9 cellular contexts compared by ENCODE assay signal in genomic region chr21:44193108-44193507, GRCh38. TPM values are rescaled to one million over a fixed set of nuclear protein-coding genes. Genes with fewer than 3 reads are reported as not detected.
A peak's percentile ranks its signal among the peaks of the same experiment; 100 is the strongest.
DNase-seq lines count a peak whose midpoint lies in the region; ATAC-seq, FAIRE-seq and TF ChIP-seq lines count a peak whose summit lies in the region.
"Not testable (repeated sequence)": the region's sequence is repeated elsewhere in the genome, so short reads cannot be mapped to it uniquely, and the experiment has no call there.
"Had no signal": no experiment of that assay in that cellular context is flagged by ENCODE, and none has a peak within 500 bp of the region (broad histone marks: within the 10 kb centered on the region; RNA-seq: fewer than 3 reads in every experiment).

No MANE protein-coding gene starts in this region.

- H3K79me2 ChIP-seq in K562 (ENCODE audit: control insufficient read depth, insufficient read depth, low read length) = not testable (repeated sequence)

- intact Hi-C loops in Panc1 (cut with micrococcal nuclease; ENCODE audit: unreplicated experiment); K562 (cut with micrococcal nuclease); Right ventricle myocardium superior (cut with DNase I); left ventricle myocardium superior (cut with micrococcal nuclease); mucosa of descending colon (cut with DNase I, micrococcal nuclease); gastrocnemius medialis (cut with DNase I; ENCODE audit: low total_unique reads): not testable (repeated sequence)

- H3K4me3 ChIP-seq in A549; Panc1 (ENCODE audit: low read depth in 2 of 2, low read length in 2 of 2); K562; mucosa of descending colon; gastrocnemius medialis: not testable (repeated sequence)

- not testable (repeated sequence) for DNase-seq in A549 (ENCODE audit: low read depth in 1 of 2, low spot score in 1 of 2); Panc1 (ENCODE audit: low read depth, low spot score); K562 (ENCODE audit: extremely low read depth in 1 of 4, low spot score in 3 of 4); Right ventricle myocardium superior; left ventricle myocardium superior; mucosa of descending colon; gastrocnemius medialis

- BruUV-seq in Panc1 (replicated peaks; lab: Mats Ljungman, UMichigan); K562 (replicated peaks; lab: Mats Ljungman, UMichigan): not testable (repeated sequence)

- H4K20me1 ChIP-seq in K562 (replicated peaks; ENCODE audit: control insufficient read depth, insufficient read depth, low read length) = not testable (repeated sequence)

- WGBS in A549 (ENCODE audit: missing lambda C conversion rate) = 37% methylated on average over 2 of the region's 5 CpGs
- no CpG with 5 or more reads among the region's 5 CpGs for WGBS in K562 (ENCODE audit: insufficient coverage, low coverage, missing lambda C conversion rate)

- not testable (repeated sequence) for H3K9me3 ChIP-seq in A549; Panc1 (ENCODE audit: control insufficient read depth, insufficient read depth, low read depth, low read length); K562 (replicated peaks; ENCODE audit: control insufficient read depth, insufficient read depth, low read depth, low read length); mucosa of descending colon; gastrocnemius medialis

- TF ChIP-seq CTCF in A549 (IDR thresholded peaks at IDR 0.05); Panc1 (IDR thresholded peaks at IDR 0.05); K562 (IDR thresholded peaks at IDR 0.05 in 2 of 3, conservative IDR thresholded peaks at IDR 0.05 in 1 of 3; ENCODE audit: insufficient read depth in 2 of 3, low read depth in 1 of 3, low read length in 3 of 3); mucosa of descending colon (IDR thresholded peaks at IDR 0.05); gastrocnemius medialis (IDR thresholded peaks at IDR 0.05 in 4 of 5, conservative IDR thresholded peaks at IDR 0.05 in 1 of 5): not testable (repeated sequence)

- not testable (repeated sequence) for H2AFZ ChIP-seq in K562 (ENCODE audit: low read depth, low read length)

- ATAC-seq in A549 (peak; percentile 28 to 50; a peak in 2 of 6 replicates), Panc1 (peak; percentile 73; the same call in 1 of the 2 replicates), K562 (peak; percentile 57; the same call in 2 of the 3 replicates), Right ventricle myocardium superior (ENCODE audit: poor library complexity) (peak; percentile 74), left ventricle myocardium superior (peak; percentile 78), mucosa of descending colon (peak; percentile 72), gastrocnemius medialis (peak; percentile 31 to 48)

- H3K9me1 ChIP-seq in K562 (ENCODE audit: control insufficient read depth, insufficient read depth, low read length) = not testable (repeated sequence)

- H3K27ac ChIP-seq in A549; Panc1 (ENCODE audit: low read length); K562 (ENCODE audit: extremely low read depth, low read depth, low read length); gastrocnemius medialis: not testable (repeated sequence)

- CTCF ChIA-PET in A549 (lab: Yijun Ruan, JAX); Panc1 (lab: Charles Lee); K562 (lab: Yijun Ruan, JAX; ENCODE audit: low intra/inter-chr PET ratio): not testable (repeated sequence)

- in situ Hi-C loops in Panc1 (cut with HindIII; ENCODE audit: low pct_unique_long_range_greater_than_20kb, low sequenced_read_pairs); K562 (cut with MboI); gastrocnemius medialis (cut with MboI; ENCODE audit: low sequenced_read_pairs in 4 of 4): not testable (repeated sequence)

- TF ChIP-seq EP300 in A549 (IDR thresholded peaks at IDR 0.05); K562 (IDR thresholded peaks at IDR 0.05; ENCODE audit: low read length): not testable (repeated sequence)

- not testable (repeated sequence) for H3K36me3 ChIP-seq in Panc1 (ENCODE audit: control insufficient read depth, insufficient read depth, low read length); K562 (ENCODE audit: control insufficient read depth, insufficient read depth, low read length); mucosa of descending colon (ENCODE audit: low read depth); gastrocnemius medialis

- H3K9ac ChIP-seq in K562 (ENCODE audit: insufficient read depth in 1 of 2, low read depth in 2 of 2, low read length in 2 of 2) = not testable (repeated sequence)

- not testable (repeated sequence) for H3K4me1 ChIP-seq in A549; Panc1 (ENCODE audit: control insufficient read depth, insufficient read depth, low read length); K562 (replicated peaks in 1 of 2; ENCODE audit: control insufficient read depth in 2 of 2, insufficient read depth in 2 of 2, low read length in 2 of 2); mucosa of descending colon (ENCODE audit: low read depth); gastrocnemius medialis

- not testable (repeated sequence) for FAIRE-seq in A549 (lab: Jason Lieb, UNC); K562 (lab: Jason Lieb, UNC)

- not testable (repeated sequence) for H3K4me2 ChIP-seq in A549; K562 (ENCODE audit: insufficient read depth, low read length)

- not testable (repeated sequence) for H3K27me3 ChIP-seq in Panc1 (ENCODE audit: control insufficient read depth, insufficient read depth, low read length); K562 (ENCODE audit: control insufficient read depth in 2 of 2, insufficient read depth in 2 of 2, low read length in 2 of 2); gastrocnemius medialis

- POLR2A ChIA-PET in A549 (lab: Yijun Ruan, JAX); Panc1 (lab: Charles Lee); K562 (lab: Yijun Ruan, JAX): not testable (repeated sequence)

- TF ChIP-seq POLR2A in A549 (IDR thresholded peaks at IDR 0.05; ENCODE audit: low read length); K562 (conservative IDR thresholded peaks at IDR 0.05); gastrocnemius medialis (IDR thresholded peaks at IDR 0.05): not testable (repeated sequence)

- not testable (repeated sequence) for TF ChIP-seq RAD21 in A549 (conservative IDR thresholded peaks at IDR 0.05 in 1 of 2, IDR thresholded peaks at IDR 0.05 in 1 of 2); K562 (CRISPR knock-in tag; conservative IDR thresholded peaks at IDR 0.05 in 1 of 2, IDR thresholded peaks at IDR 0.05 in 1 of 2)

RNA-seq across cellular contexts. Expression of gene ICOSLG, which starts 47.6 kb away (rescaled TPM):
- 0.32 and 0.56 TPM in 2 replicates for polyA plus RNA-seq in A549 (2011; rRNA removed)
- 0.89 and 0.98 TPM in 2 replicates for polyA plus RNA-seq in A549 (2012; cell fraction: cytosol; rRNA removed)
- polyA plus RNA-seq in A549 (2012; cell fraction: nucleus; rRNA removed) = 1.7 and 2.3 TPM in 2 replicates
- polyA plus RNA-seq in A549 (2017; fragmentation: RNase III; extraction: RNeasy Plus Mini Kit Qiagen cat#74134 plus additional on column Dnase treatment) = 0.61 to 0.93 TPM (median 0.79 TPM) in 3 replicates
- 0.78 and 1.7 TPM in 2 replicates for polyA minus RNA-seq in A549 (2011; rRNA and poly(A)+ RNA removed)
- total RNA-seq in Panc1 (2021; ENCODE audit: unreplicated experiment) = 5.5 TPM
- polyA plus RNA-seq in Panc1 (2012; ENCODE audit: insufficient read length) = 5.3 TPM
- total RNA-seq in K562 (2011; cell fraction: chromatin; rRNA removed; ENCODE audit: low replicate concordance) = 3.5 and 9.0 TPM in 2 replicates
- 2.5 and 7.2 TPM in 2 replicates for total RNA-seq in K562 (2011; cell fraction: nucleolus; rRNA removed)
- 2.3 and 3.1 TPM in 2 replicates for total RNA-seq in K562 (2011; cell fraction: nucleoplasm; rRNA removed)
- 0.18 and 0.24 TPM in 2 replicates for total RNA-seq in K562 (2014; rRNA removed)
- 0.07 TPM in 1 of 2 replicates, not detected in the other for total RNA-seq in K562 (2014; rRNA removed; fragmentation: Illumina TruSeq; extraction: Trizol)
- total RNA-seq in K562 (2015; rRNA removed; fragmentation: Illumina TruSeq; extraction: Trizol) = 0.07 and 0.19 TPM in 2 replicates
- 0.34 and 0.62 TPM in 2 replicates for total RNA-seq in K562 (2021)
- 1.4 and 2.8 TPM in 2 replicates for polyA plus RNA-seq in K562 (2011; rRNA removed)
- polyA plus RNA-seq in K562 (2011; cell fraction: cytosol; rRNA removed) = 1.0 and 1.1 TPM in 2 replicates
- polyA plus RNA-seq in K562 (2011; cell fraction: nucleus; rRNA removed) = 3.8 and 5.3 TPM in 2 replicates
- 2.4 and 4.3 TPM in 2 replicates for polyA plus RNA-seq in K562 (2012)
- polyA plus RNA-seq in K562 (2014; fragmentation: Illumina TruSeq; extraction: Trizol) = 0.15 and 0.39 TPM in 2 replicates
- polyA plus RNA-seq in K562 (2014; fragmentation: Nextera tagmentation; extraction: Ambion mirVana) = under 1 TPM; 0.01 TPM
- 0.15 and 0.23 TPM in 2 replicates for polyA plus RNA-seq in K562 (2014; rRNA removed)
- polyA minus RNA-seq in K562 (2011; rRNA and poly(A)+ RNA removed) = 1.1 and 2.7 TPM in 2 replicates
- 1.6 and 2.2 TPM in 2 replicates for polyA minus RNA-seq in K562 (2011; cell fraction: cytosol; rRNA and poly(A)+ RNA removed)
- 1.1 and 2.2 TPM in 2 replicates for polyA minus RNA-seq in K562 (2011; cell fraction: nucleus; rRNA and poly(A)+ RNA removed)
- 4.3 TPM for total RNA-seq in Right ventricle myocardium superior
- total RNA-seq in left ventricle myocardium superior = 4.4 TPM
- 1 to 10 TPM; 3.0 to 8.5 (median 6.0) TPM for total RNA-seq in mucosa of descending colon
- 1 to 10 TPM in 1 of 4 donors, under 1 TPM in 2, not detected in 1; 0.17 to 1.6 (median 0.75) TPM for total RNA-seq in gastrocnemius medialis
- polyA plus RNA-seq: AG04450, GM23248 had no signal

RNA-seq across cellular contexts. Expression of gene GATD3, which starts 59.6 kb away (rescaled TPM):
- polyA plus RNA-seq in A549 (2011; rRNA removed) = 6.8 and 7.0 TPM in 2 replicates
- 5.3 and 9.8 TPM in 2 replicates for polyA plus RNA-seq in A549 (2012; cell fraction: cytosol; rRNA removed)
- polyA plus RNA-seq in A549 (2012; cell fraction: nucleus; rRNA removed) = 12.4 and 15.7 TPM in 2 replicates
- polyA plus RNA-seq in A549 (2017; fragmentation: RNase III; extraction: RNeasy Plus Mini Kit Qiagen cat#74134 plus additional on column Dnase treatment) = 6.1 to 7.9 TPM (median 7.3 TPM) in 3 replicates
- 7.3 and 12.1 TPM in 2 replicates for polyA minus RNA-seq in A549 (2011; rRNA and poly(A)+ RNA removed)
- 10.1 TPM for total RNA-seq in Panc1 (2021; ENCODE audit: unreplicated experiment)
- polyA plus RNA-seq in Panc1 (2012; ENCODE audit: insufficient read length) = 57.9 TPM
- 125 and 198 TPM in 2 replicates for total RNA-seq in K562 (2011; cell fraction: chromatin; rRNA removed; ENCODE audit: low replicate concordance)
- total RNA-seq in K562 (2011; cell fraction: nucleolus; rRNA removed) = 96.3 and 112 TPM in 2 replicates
- 120 and 121 TPM in 2 replicates for total RNA-seq in K562 (2011; cell fraction: nucleoplasm; rRNA removed)
- 45.4 and 64.8 TPM in 2 replicates for total RNA-seq in K562 (2014; rRNA removed)
- 20.4 and 26.6 TPM in 2 replicates for total RNA-seq in K562 (2014; rRNA removed; fragmentation: Illumina TruSeq; extraction: Trizol)
- total RNA-seq in K562 (2015; rRNA removed; fragmentation: Illumina TruSeq; extraction: Trizol) = 37.8 and 39.5 TPM in 2 replicates
- total RNA-seq in K562 (2021) = 70.1 and 77.0 TPM in 2 replicates
- polyA plus RNA-seq in K562 (2011; rRNA removed) = 45.4 and 47.3 TPM in 2 replicates
- 50.0 and 94.6 TPM in 2 replicates for polyA plus RNA-seq in K562 (2011; cell fraction: cytosol; rRNA removed)
- 97.1 and 134 TPM in 2 replicates for polyA plus RNA-seq in K562 (2011; cell fraction: nucleus; rRNA removed)
- polyA plus RNA-seq in K562 (2012) = 55.4 and 77.7 TPM in 2 replicates
- polyA plus RNA-seq in K562 (2014; fragmentation: Illumina TruSeq; extraction: Trizol) = 25.3 and 36.6 TPM in 2 replicates
- polyA plus RNA-seq in K562 (2014; fragmentation: Nextera tagmentation; extraction: Ambion mirVana) = 10 to 100 TPM; 11.2 to 24.9 TPM
- 65.4 and 78.6 TPM in 2 replicates for polyA plus RNA-seq in K562 (2014; rRNA removed)
- polyA minus RNA-seq in K562 (2011; rRNA and poly(A)+ RNA removed) = 22.0 and 25.5 TPM in 2 replicates
- 21.8 and 29.4 TPM in 2 replicates for polyA minus RNA-seq in K562 (2011; cell fraction: cytosol; rRNA and poly(A)+ RNA removed)
- 43.9 and 44.2 TPM in 2 replicates for polyA minus RNA-seq in K562 (2011; cell fraction: nucleus; rRNA and poly(A)+ RNA removed)
- 146 TPM for total RNA-seq in Right ventricle myocardium superior
- 141 TPM for total RNA-seq in left ventricle myocardium superior
- total RNA-seq in mucosa of descending colon = 10 to 100 TPM in 2 of 3 donors, 1 to 10 TPM in 1; 7.1 to 12.2 (median 10.3) TPM
- 10 to 100 TPM in 2 of 4 donors, 1 to 10 TPM in 2; 4.7 to 52.2 (median 10.0) TPM for total RNA-seq in gastrocnemius medialis
